3 cellular contexts compared by ENCODE assay signal in the genomic region with DNA sequence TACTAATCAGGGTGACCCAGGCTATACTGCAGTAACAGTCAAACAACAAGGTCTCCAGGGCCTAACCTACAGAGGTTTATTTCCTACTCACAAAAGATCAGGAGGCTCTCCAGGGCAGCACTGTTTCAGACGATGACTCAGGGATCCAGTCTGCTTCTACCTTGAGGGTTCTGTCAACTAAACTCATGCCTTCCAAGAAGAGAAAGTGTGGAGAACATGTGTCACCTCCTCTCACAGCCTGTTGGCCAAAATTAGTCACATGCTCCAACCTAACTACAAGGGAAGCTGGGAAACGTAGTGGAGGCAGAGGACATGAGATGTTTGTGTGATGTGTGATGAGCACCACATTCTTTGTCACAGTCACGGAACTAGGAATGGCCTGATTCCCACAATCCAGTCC.
TF ChIP-seq lines count a peak whose summit lies in the region.

No MANE protein-coding gene starts in this region.

TF ChIP-seq in HepG2, 621 proteins besides CTCF, POLR2A, EP300 and RAD21:
- TF ChIP-seq ZBTB44 (CRISPR knock-in tag; IDR thresholded peaks at IDR 0.05) (no peak), MNT (IDR thresholded peaks at IDR 0.05) (peak; percentile 17; the same call in 1 of the 2 replicates)

TF ChIP-seq in IMR-90, 13 proteins besides CTCF, POLR2A, EP300 and RAD21:
- TF ChIP-seq MAFK (IDR thresholded peaks at IDR 0.05; ENCODE audit: low read depth, low read length) (no peak), SMC3 (IDR thresholded peaks at IDR 0.05; ENCODE audit: low read depth, low read length) (no peak), CEBPB (IDR thresholded peaks at IDR 0.05; ENCODE audit: low read depth, low read length) (no peak)
- TF ChIP-seq, protein P1, sequence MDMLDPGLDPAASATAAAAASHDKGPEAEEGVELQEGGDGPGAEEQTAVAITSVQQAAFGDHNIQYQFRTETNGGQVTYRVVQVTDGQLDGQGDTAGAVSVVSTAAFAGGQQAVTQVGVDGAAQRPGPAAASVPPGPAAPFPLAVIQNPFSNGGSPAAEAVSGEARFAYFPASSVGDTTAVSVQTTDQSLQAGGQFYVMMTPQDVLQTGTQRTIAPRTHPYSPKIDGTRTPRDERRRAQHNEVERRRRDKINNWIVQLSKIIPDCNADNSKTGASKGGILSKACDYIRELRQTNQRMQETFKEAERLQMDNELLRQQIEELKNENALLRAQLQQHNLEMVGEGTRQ (IDR thresholded peaks at IDR 0.05; ENCODE audit: low read depth, low read length) = peak; percentile 72

TF ChIP-seq in K562, 482 proteins besides CTCF, POLR2A, EP300 and RAD21 (continues in another document):
- TF ChIP-seq, protein P2, sequence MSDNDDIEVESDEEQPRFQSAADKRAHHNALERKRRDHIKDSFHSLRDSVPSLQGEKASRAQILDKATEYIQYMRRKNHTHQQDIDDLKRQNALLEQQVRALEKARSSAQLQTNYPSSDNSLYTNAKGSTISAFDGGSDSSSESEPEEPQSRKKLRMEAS (CRISPR knock-in tag; IDR thresholded peaks at IDR 0.05) = no peak
- TF ChIP-seq, protein P3, sequence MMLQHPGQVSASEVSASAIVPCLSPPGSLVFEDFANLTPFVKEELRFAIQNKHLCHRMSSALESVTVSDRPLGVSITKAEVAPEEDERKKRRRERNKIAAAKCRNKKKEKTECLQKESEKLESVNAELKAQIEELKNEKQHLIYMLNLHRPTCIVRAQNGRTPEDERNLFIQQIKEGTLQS (IDR thresholded peaks at IDR 0.05) = no peak
- TF ChIP-seq, protein P3 (CRISPR knock-in tag; conservative IDR thresholded peaks at IDR 0.05) = no peak
- no peak for TF ChIP-seq ZNF124 (CRISPR knock-in tag; IDR thresholded peaks at IDR 0.05)
- TF ChIP-seq SRSF3 (IDR thresholded peaks at IDR 0.05; ENCODE audit: insufficient read depth, low read length) = no peak
- TF ChIP-seq, protein P4, sequence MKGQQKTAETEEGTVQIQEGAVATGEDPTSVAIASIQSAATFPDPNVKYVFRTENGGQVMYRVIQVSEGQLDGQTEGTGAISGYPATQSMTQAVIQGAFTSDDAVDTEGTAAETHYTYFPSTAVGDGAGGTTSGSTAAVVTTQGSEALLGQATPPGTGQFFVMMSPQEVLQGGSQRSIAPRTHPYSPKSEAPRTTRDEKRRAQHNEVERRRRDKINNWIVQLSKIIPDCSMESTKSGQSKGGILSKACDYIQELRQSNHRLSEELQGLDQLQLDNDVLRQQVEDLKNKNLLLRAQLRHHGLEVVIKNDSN (CRISPR knock-in tag; IDR thresholded peaks at IDR 0.05) = peak; percentile 33; the same call in 1 of the 2 replicates
- TF ChIP-seq NUFIP1 (IDR thresholded peaks at IDR 0.05; ENCODE audit: partially characterized antibody) = no peak
- TF ChIP-seq, protein P1 (CRISPR knock-in tag; IDR thresholded peaks at IDR 0.05) = peak; percentile 31; the same call in 1 of the 2 replicates
- TF ChIP-seq ZNF583 (CRISPR knock-in tag; IDR thresholded peaks at IDR 0.05) = no peak
- no peak for TF ChIP-seq SETDB1 (IDR thresholded peaks at IDR 0.05; ENCODE audit: low read length)
- no peak for TF ChIP-seq MED1 (CRISPR knock-in tag; IDR thresholded peaks at IDR 0.05; ENCODE audit: borderline replicate concordance)
- no peak for TF ChIP-seq SP2 (IDR thresholded peaks at IDR 0.05; ENCODE audit: extremely low read depth, low read depth, low read length, poor library complexity, severe bottlenecking)
- TF ChIP-seq MGA (IDR thresholded peaks at IDR 0.05) = 0 out of 2 replicates have a peak, but pooled peaks have one; percentile 28
- TF ChIP-seq PPARD (CRISPR knock-in tag; IDR thresholded peaks at IDR 0.05) = no peak
- TF ChIP-seq, protein P5, sequence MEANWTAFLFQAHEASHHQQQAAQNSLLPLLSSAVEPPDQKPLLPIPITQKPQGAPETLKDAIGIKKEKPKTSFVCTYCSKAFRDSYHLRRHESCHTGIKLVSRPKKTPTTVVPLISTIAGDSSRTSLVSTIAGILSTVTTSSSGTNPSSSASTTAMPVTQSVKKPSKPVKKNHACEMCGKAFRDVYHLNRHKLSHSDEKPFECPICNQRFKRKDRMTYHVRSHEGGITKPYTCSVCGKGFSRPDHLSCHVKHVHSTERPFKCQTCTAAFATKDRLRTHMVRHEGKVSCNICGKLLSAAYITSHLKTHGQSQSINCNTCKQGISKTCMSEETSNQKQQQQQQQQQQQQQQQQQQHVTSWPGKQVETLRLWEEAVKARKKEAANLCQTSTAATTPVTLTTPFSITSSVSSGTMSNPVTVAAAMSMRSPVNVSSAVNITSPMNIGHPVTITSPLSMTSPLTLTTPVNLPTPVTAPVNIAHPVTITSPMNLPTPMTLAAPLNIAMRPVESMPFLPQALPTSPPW (CRISPR knock-in tag; IDR thresholded peaks at IDR 0.05) = no peak
- no peak for TF ChIP-seq TAL1 (IDR thresholded peaks at IDR 0.05)
- peak; percentile 39 for TF ChIP-seq NFYB (IDR thresholded peaks at IDR 0.05; ENCODE audit: extremely low read depth, insufficient read length)
- no peak for TF ChIP-seq TOE1 (IDR thresholded peaks at IDR 0.05; ENCODE audit: borderline replicate concordance)
- no peak for TF ChIP-seq TOE1 (CRISPR knock-in tag; IDR thresholded peaks at IDR 0.05; ENCODE audit: borderline replicate concordance, low read depth)
- no peak for TF ChIP-seq ESRRA (IDR thresholded peaks at IDR 0.05; ENCODE audit: borderline replicate concordance, low read depth)
- no peak for TF ChIP-seq ZNF830 (CRISPR knock-in tag; IDR thresholded peaks at IDR 0.05)
- no peak for TF ChIP-seq GABPB1 (CRISPR knock-in tag; IDR thresholded peaks at IDR 0.05)
- no peak for TF ChIP-seq L3MBTL2 (IDR thresholded peaks at IDR 0.05)
